17 cellular contexts compared by ENCODE assay signal in the genomic region with DNA sequence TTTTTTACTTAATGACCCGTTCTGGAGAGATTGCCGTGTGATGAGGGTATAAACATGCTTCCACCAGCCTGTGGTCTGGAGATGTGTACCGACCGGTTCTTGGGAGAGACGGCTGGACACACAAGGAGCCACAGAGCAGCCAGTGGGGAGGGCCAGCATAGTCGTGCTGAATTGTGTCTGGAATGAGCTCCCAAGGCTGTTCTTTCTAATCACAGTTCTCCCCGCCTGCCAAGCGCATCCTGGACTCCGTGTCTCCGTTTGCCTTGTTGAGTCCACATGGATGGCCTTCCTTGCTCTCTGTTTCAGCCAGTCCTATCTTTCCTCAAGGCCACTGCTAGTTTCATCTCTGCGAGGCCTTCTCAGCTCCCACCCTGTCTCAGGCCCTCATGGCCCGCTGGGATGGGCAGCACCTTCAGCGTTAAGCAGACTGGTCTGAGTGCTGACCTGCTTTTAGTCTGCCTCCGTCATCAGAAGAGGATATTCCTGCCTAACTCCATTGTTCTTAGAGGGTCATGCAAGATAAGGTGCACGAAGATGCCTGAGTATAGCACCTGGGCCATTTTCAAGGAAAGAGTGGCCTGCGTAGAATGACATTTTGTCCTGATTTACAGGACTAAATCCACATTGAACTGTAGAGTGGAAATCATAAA. TPM values are rescaled to one million over a fixed set of nuclear protein-coding genes. Genes with fewer than 3 reads are reported as not detected.
A peak's percentile ranks its signal among the peaks of the same experiment; 100 is the strongest.
DNase-seq lines count a peak whose midpoint lies in the region; ATAC-seq and TF ChIP-seq lines count a peak whose summit lies in the region.
"Had no signal": no experiment of that assay in that cellular context is flagged by ENCODE, and none has a peak within 500 bp of the region (broad histone marks: within the 10 kb centered on the region; RNA-seq: fewer than 3 reads in every experiment).

No MANE protein-coding gene starts in this region.

- CTCF ChIA-PET in RWPE1 (lab: Yijun Ruan, JAX), result interaction anchor here (0.7 kb wide), 1 partner anchor 218 kb away, joined by 3 read pairs; no protein-coding TSS in a partner anchor

- DNase-seq in NCI-H187 (lab: John Stamatoyannopoulos, UW), result peak; percentile 20 to 42
- DNase-seq in NCI-H187 treated with DMSO at 0.1 percent for 48 hours (lab: John Stamatoyannopoulos, UW), result no peak
- no peak for DNase-seq in RWPE1 (ENCODE audit: low spot score)
- peak; percentile 97 for DNase-seq in islet precursor cell
- peak; percentile 23 for DNase-seq in sciatic nerve (ENCODE audit: low spot score)
- DNase-seq in H7, result no peak
- no peak for DNase-seq in SKM-1 (lab: John Stamatoyannopoulos, UW; ENCODE audit: unreplicated experiment)
- DNase-seq in inferior parietal cortex (ENCODE audit: extremely low spot score), result no peak
- DNase-seq: 8988T; activated CD4-positive, CD25-positive, alpha-beta regulatory T cell; activated CD8-positive, alpha-beta memory T cell treated with anti-CD3 and anti-CD28 coated beads, Interleukin-2, amount 50 U/mL, for 4 hours; activated naive CD8-positive, alpha-beta T cell treated with anti-CD3 and anti-CD28 coated beads, Interleukin-2, amount 50 U/mL, for 24 hours; CD4-positive, alpha-beta memory T cell; mucosa of descending colon had no signal

- no peak overlapping the region for H3K4me3 ChIP-seq in H7 (ENCODE audit: insufficient read depth, low read depth, low read length)
- H3K4me3 ChIP-seq: coronary artery, HAP-1, mucosa of descending colon had no signal

- no peak for ATAC-seq in sciatic nerve
- ATAC-seq: activated naive CD8-positive, alpha-beta T cell treated with anti-CD3 and anti-CD28 coated beads, Interleukin-2, amount 50 U/mL, for 24 hours; mucosa of descending colon had no signal

- peaks cover 8% of the 10 kb centered on the region; the same call in 1 of the 2 replicates for H3K36me3 ChIP-seq in H7 (replicated peaks; ENCODE audit: control insufficient read depth, insufficient read depth, low read length)

- no peaks in the 10 kb centered on the region for H3K27me3 ChIP-seq in H7 (ENCODE audit: control insufficient read depth, insufficient read depth, low read length)

- intact Hi-C loops in sciatic nerve (cut with DNase I), result no loop called here

- H3K27ac ChIP-seq in RWPE1, result peak overlapping the region; percentile 1; the same call in 1 of the 2 replicates

- POLR2A ChIA-PET in RWPE1 (lab: Yijun Ruan, JAX; ENCODE audit: low non-redundant PET), result no interaction called here

- TF ChIP-seq CTCF in RWPE1 (conservative IDR thresholded peaks at IDR 0.05; ENCODE audit: low read depth), result no peak

RNA-seq across cellular contexts. Expression of a gene that starts 20.6 kb away (rescaled TPM):
- total RNA-seq in sciatic nerve, result 34.1 TPM
- total RNA-seq in H7 (2014; rRNA removed; shearing (Covaris generic)), result 22.4 and 34.6 TPM in 2 replicates

RNA-seq across cellular contexts. Expression of a gene that starts 35.9 kb away (rescaled TPM):
- 23.7 TPM for total RNA-seq in sciatic nerve
- total RNA-seq in H7 (2014; rRNA removed; shearing (Covaris generic)), result 31.4 and 32.5 TPM in 2 replicates

RNA-seq across cellular contexts. Expression of a gene that starts 48.5 kb away (rescaled TPM):
- not detected for total RNA-seq in sciatic nerve
- total RNA-seq in H7 (2014; rRNA removed; shearing (Covaris generic)), result not detected in 2 replicates
- total RNA-seq: CD4-positive, alpha-beta memory T cell; G401; mucosa of descending colon had no signal

Comparison
In these comparisons a context has a peak if more than half of its experiments do, and no peak if none do; other contexts are left out.
1. DNase-seq: peak in NCI-H187 (2 of 2), islet precursor cell (single experiment) and sciatic nerve (single experiment); none in NCI-H187 treated with DMSO at 0.1 percent for 48 hours (single experiment), RWPE1 (single experiment), H7 (single experiment), SKM-1 (single experiment) and inferior parietal cortex (single experiment).